23 cellular contexts compared by ENCODE assay signal in the genomic region with DNA sequence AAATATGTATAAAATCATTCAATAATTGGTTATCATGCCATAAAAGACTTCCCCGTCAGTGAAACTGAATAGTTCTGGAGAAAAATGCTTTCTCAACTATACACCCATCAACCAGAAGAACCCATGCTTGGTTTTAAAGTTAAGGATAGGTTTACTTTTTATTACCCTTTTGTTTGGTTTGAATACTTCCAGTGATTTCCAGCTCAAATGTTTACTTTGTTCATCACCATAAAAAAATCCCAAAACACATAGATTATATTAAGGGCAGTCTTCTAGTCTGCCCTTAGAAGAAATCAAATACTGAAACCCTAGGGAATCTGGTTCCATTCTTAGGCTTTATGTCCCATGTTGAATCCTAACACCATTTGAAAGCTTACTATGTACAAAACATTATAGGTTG. TPM values are rescaled to one million over a fixed set of nuclear protein-coding genes. Genes with fewer than 3 reads are reported as not detected.
DNase-seq lines count a peak whose midpoint lies in the region; ATAC-seq, FAIRE-seq and TF ChIP-seq lines count a peak whose summit lies in the region.
"Had no signal": no experiment of that assay in that cellular context is flagged by ENCODE, and none has a peak within 500 bp of the region (broad histone marks: within the 10 kb centered on the region; RNA-seq: fewer than 3 reads in every experiment).

No MANE protein-coding gene starts in this region.

- H3K27ac ChIP-seq in A549 (no peak overlapping the region), VCaP (peak overlapping the region; percentile 5; the same call in 1 of the 2 replicates)
- H3K27ac ChIP-seq: 22Rv1; BLaER1 treated with 17β-estradiol and CSF1 and Interleukin-3, amounts not matched to agents 10 nM and 100 nM had no signal

- no peaks in the 10 kb centered on the region for H3K4me1 ChIP-seq in A549
- H3K4me1 ChIP-seq: BE2C; BLaER1 treated with 17β-estradiol and CSF1 and Interleukin-3, amounts not matched to agents 10 nM and 100 nM had no signal

- H3K9me3 ChIP-seq in A549, result no peaks in the 10 kb centered on the region
- H3K9me3 ChIP-seq: BE2C; BLaER1 treated with 17β-estradiol and CSF1 and Interleukin-3, amounts not matched to agents 10 nM and 100 nM had no signal

- peak; percentile 54 for FAIRE-seq in A549 (lab: Jason Lieb, UNC)
- peak; percentile 53 for FAIRE-seq in H54 (lab: Jason Lieb, UNC)
- FAIRE-seq: D721Med, GM12878, H1 had no signal

- POLR2A ChIA-PET in A549 (lab: Yijun Ruan, JAX), result no interaction called here

- CTCF ChIA-PET in A549 (lab: Yijun Ruan, JAX), result interaction anchor here (1.2 kb wide), 1 partner anchor 9 kb away, joined by 3 read pairs; no protein-coding TSS in a partner anchor

- WGBS in A549 (ENCODE audit: missing lambda C conversion rate), result 20% methylated on average over 1 of the region's 1 CpG

- DNase-seq in A549 (ENCODE audit: low read depth in 1 of 2, low spot score in 1 of 2) (no peak), H54 (ENCODE audit: insufficient read length, low spot score) (no peak), globus pallidus (ENCODE audit: low spot score) (no peak), activated T-cell treated with anti-CD3 and anti-CD28 coated beads for 4 hours (no peak)
- DNase-seq: ACHN; AML-193; BE2C; CD4-positive, alpha-beta T cell; CD8-positive, alpha-beta memory T cell; DMS 273 treated with DMSO at 0.1 percent for 48 hours; DMS79; EL; GDM1; H9 had no signal

- TF ChIP-seq RAD21 in A549 (conservative IDR thresholded peaks at IDR 0.05 in 1 of 2, IDR thresholded peaks at IDR 0.05 in 1 of 2), result no peak

- TF ChIP-seq CTCF in A549 (IDR thresholded peaks at IDR 0.05), result no peak
- TF ChIP-seq CTCF in VCaP (conservative IDR thresholded peaks at IDR 0.05), result no peak

- H3K4me2 ChIP-seq in A549, result no peak overlapping the region
- H3K4me2 ChIP-seq: BLaER1 treated with 17β-estradiol and CSF1 and Interleukin-3, amounts not matched to agents 10 nM and 100 nM had no signal

- ATAC-seq in A549 (no peak), HG03139 (IDR thresholded peaks at IDR 0.05; ENCODE audit: unreplicated experiment) (no peak)
- ATAC-seq: GM12878, HCT116 had no signal

- TF ChIP-seq EP300 in A549 (IDR thresholded peaks at IDR 0.05), result no peak

- no peak overlapping the region for H3K4me3 ChIP-seq in A549
- H3K4me3 ChIP-seq: BLaER1 treated with 17β-estradiol and CSF1 and Interleukin-3, amounts not matched to agents 10 nM and 100 nM; GM12878 had no signal

- TF ChIP-seq POLR2A in A549 (IDR thresholded peaks at IDR 0.05; ENCODE audit: low read length) (no peak), H54 (IDR thresholded peaks at IDR 0.05; ENCODE audit: low read depth, low read length) (no peak)

TF ChIP-seq in A549, 52 proteins besides CTCF, POLR2A, EP300 and RAD21:
- no peak for TF ChIP-seq KDM5A (IDR thresholded peaks at IDR 0.05)
- TF ChIP-seq POLR2AphosphoS2 (conservative IDR thresholded peaks at IDR 0.05; ENCODE audit: low read length), result no peak
- no peak for TF ChIP-seq SREBF2 (IDR thresholded peaks at IDR 0.05)

RNA-seq across cellular contexts. Expression of gene PTTG1IP2, which starts 49.2 kb away (rescaled TPM):
- polyA plus RNA-seq in A549 (2011; rRNA removed) (not detected in 2 replicates), A549 (2017; fragmentation: RNase III; extraction: RNeasy Plus Mini Kit Qiagen cat#74134 plus additional on column Dnase treatment) (not detected in 3 replicates)
- not detected in 2 replicates for polyA plus RNA-seq in A549 (2012; cell fraction: cytosol; rRNA removed)
- polyA plus RNA-seq in A549 (2012; cell fraction: nucleus; rRNA removed), result not detected in 2 replicates
- not detected in 2 replicates for polyA minus RNA-seq in A549 (2011; rRNA and poly(A)+ RNA removed)
- polyA plus RNA-seq: CD14-positive monocyte; CD8-positive, alpha-beta memory T cell; GM12878; H1 had no signal
